In the genomic region with DNA sequence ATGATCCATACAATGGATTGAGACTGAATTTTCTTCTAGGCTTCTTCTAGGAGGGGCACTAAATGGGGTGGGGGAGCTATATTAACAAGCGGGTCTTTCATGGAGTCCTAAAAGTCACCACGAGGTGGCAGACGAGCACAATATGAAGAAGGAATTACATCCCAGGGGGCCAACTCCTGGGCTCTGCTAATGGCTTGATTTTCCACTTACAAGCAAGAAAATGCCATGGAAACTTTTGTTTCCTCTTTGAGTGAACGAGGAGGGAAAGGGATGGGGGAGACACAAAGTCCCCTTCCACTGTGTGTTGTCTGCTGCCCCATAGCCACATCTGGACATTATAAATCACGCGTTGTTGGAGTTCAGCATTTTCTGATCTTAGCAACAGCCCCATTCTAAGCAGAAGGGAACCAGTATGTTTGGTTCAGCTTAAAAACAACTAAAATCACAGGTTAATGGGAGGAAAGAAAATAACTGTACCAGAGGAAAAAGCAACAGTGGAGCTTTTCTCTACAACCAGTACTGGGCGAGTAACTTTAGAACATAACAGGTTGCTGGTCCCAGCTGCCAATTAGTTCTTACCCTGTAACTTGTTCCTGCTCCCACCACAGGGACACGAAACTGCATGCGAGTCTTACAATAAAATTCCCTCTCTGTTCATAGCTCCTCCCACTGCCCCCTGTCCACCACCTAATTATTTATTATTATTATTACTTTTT, we compare ENCODE assay signal across 8 cellular contexts.
DNase-seq lines count a peak whose midpoint lies in the region; ATAC-seq and TF ChIP-seq lines count a peak whose summit lies in the region.

No MANE protein-coding gene starts in this region.

- no peaks in the 10 kb centered on the region for H3K4me1 Mint-ChIP-seq in activated CD4-positive, alpha-beta T cell treated with anti-CD3 and anti-CD28 coated beads, Interleukin-2, amount 10 ng/mL, durations not matched to agents 7 days and 5 days
- H3K4me1 Mint-ChIP-seq in endothelial cell (ENCODE audit: unreplicated experiment), result peaks cover 35% of the 10 kb centered on the region

- no peaks in the 10 kb centered on the region for H3K36me3 Mint-ChIP-seq in activated CD4-positive, alpha-beta T cell treated with anti-CD3 and anti-CD28 coated beads, Interleukin-2, amount 10 ng/mL, durations not matched to agents 7 days and 5 days (ENCODE audit: low read depth)
- no peaks in the 10 kb centered on the region for H3K36me3 Mint-ChIP-seq in endothelial cell (ENCODE audit: low read depth, unreplicated experiment)

- no peak for TF ChIP-seq EP300 in suprapubic skin (IDR thresholded peaks at IDR 0.05)

- ATAC-seq in HG02759 (IDR thresholded peaks at IDR 0.05; ENCODE audit: unreplicated experiment) (peak; percentile 85), mucosa of descending colon (peak; percentile 52)

- peak; percentile 88 for TF ChIP-seq CTCF in endothelial cell (IDR thresholded peaks at IDR 0.05; ENCODE audit: unreplicated experiment)
- TF ChIP-seq CTCF in mucosa of descending colon (IDR thresholded peaks at IDR 0.05), result peak; percentile 28
- TF ChIP-seq CTCF in suprapubic skin (IDR thresholded peaks at IDR 0.05), result peak; percentile 64 to 78

- WGBS in suprapubic skin, result 39% methylated on average over 9 of the region's 9 CpGs

- CTCF ChIA-PET in activated CD4-positive, alpha-beta T cell treated with anti-CD3 and anti-CD28 coated beads, Interleukin-2, amount 10 ng/mL, durations not matched to agents 7 days and 5 days (lab: Charles Lee), result interaction anchor here (1.0 to 2.2 kb wide), 8 partner anchors 10 to 83 kb away, joined by 3 to 7 read pairs (median 5); no protein-coding TSS in a partner anchor

- H3K36me3 ChIP-seq in mucosa of descending colon (ENCODE audit: low read depth), result no peaks in the 10 kb centered on the region
- no peaks in the 10 kb centered on the region for H3K36me3 ChIP-seq in suprapubic skin
- no peaks in the 10 kb centered on the region for H3K36me3 ChIP-seq in effector memory CD4-positive, alpha-beta T cell (ENCODE audit: control insufficient read depth, insufficient read depth, low read length)

- no peak for TF ChIP-seq POLR2A in suprapubic skin (IDR thresholded peaks at IDR 0.05)

- H3K27ac Mint-ChIP-seq in activated CD4-positive, alpha-beta T cell treated with anti-CD3 and anti-CD28 coated beads, Interleukin-2, amount 10 ng/mL, durations not matched to agents 7 days and 5 days, result no peak overlapping the region
- no peak overlapping the region for H3K27ac Mint-ChIP-seq in endothelial cell (ENCODE audit: unreplicated experiment)

- H3K27me3 Mint-ChIP-seq in activated CD4-positive, alpha-beta T cell treated with anti-CD3 and anti-CD28 coated beads, Interleukin-2, amount 10 ng/mL, durations not matched to agents 7 days and 5 days, result peaks cover 38% of the 10 kb centered on the region
- H3K27me3 Mint-ChIP-seq in endothelial cell (ENCODE audit: unreplicated experiment), result no peaks in the 10 kb centered on the region

- DNase-seq in ELF-1 (ENCODE audit: low read depth, low spot score), result peak; percentile 78
- peak; percentile 89 for DNase-seq in NCI-H2171 (lab: John Stamatoyannopoulos, UW)
- DNase-seq in activated CD4-positive, alpha-beta T cell treated with anti-CD3 and anti-CD28 coated beads, Interleukin-2, amount 10 ng/mL, durations not matched to agents 7 days and 5 days, result peak; percentile 48
- peak; percentile 77 for DNase-seq in endothelial cell (ENCODE audit: low spot score)
- peak in 2 of 3 donors; percentile 31 to 83 for DNase-seq in mucosa of descending colon
- DNase-seq in suprapubic skin (ENCODE audit: low spot score in 2 of 2), result peak in 1 of 2 donors; percentile 73
- DNase-seq in effector memory CD4-positive, alpha-beta T cell, result no peak

- H3K4me1 ChIP-seq in mucosa of descending colon (ENCODE audit: low read depth) (no peaks in the 10 kb centered on the region), suprapubic skin (peaks cover 20% of the 10 kb centered on the region)
- no peaks in the 10 kb centered on the region for H3K4me1 ChIP-seq in effector memory CD4-positive, alpha-beta T cell (ENCODE audit: control insufficient read depth, insufficient read depth, low read length, poor library complexity, severe bottlenecking)

- no peaks in the 10 kb centered on the region for H3K9me3 ChIP-seq in mucosa of descending colon
- no peaks in the 10 kb centered on the region for H3K9me3 ChIP-seq in suprapubic skin
- no peaks in the 10 kb centered on the region for H3K9me3 ChIP-seq in effector memory CD4-positive, alpha-beta T cell (ENCODE audit: control insufficient read depth, low read length)

- intact Hi-C loops in mucosa of descending colon (cut with DNase I, micrococcal nuclease), result no loop called here

- H3K4me3 ChIP-seq in mucosa of descending colon, result no peak overlapping the region
- H3K4me3 ChIP-seq in suprapubic skin, result no peak overlapping the region
- no peak overlapping the region for H3K4me3 ChIP-seq in effector memory CD4-positive, alpha-beta T cell (ENCODE audit: insufficient read depth, low read depth, low read length, poor library complexity, severe bottlenecking)

- H3K27me3 ChIP-seq in suprapubic skin, result no peaks in the 10 kb centered on the region
- H3K27me3 ChIP-seq in effector memory CD4-positive, alpha-beta T cell (replicated peaks; ENCODE audit: control insufficient read depth, insufficient read depth, low read length, poor library complexity, severe bottlenecking), result no peaks in the 10 kb centered on the region

- no peaks in the 10 kb centered on the region for H3K9me3 Mint-ChIP-seq in activated CD4-positive, alpha-beta T cell treated with anti-CD3 and anti-CD28 coated beads, Interleukin-2, amount 10 ng/mL, durations not matched to agents 7 days and 5 days
- H3K9me3 Mint-ChIP-seq in endothelial cell (ENCODE audit: unreplicated experiment), result no peaks in the 10 kb centered on the region

- no peak overlapping the region for H3K4me3 Mint-ChIP-seq in activated CD4-positive, alpha-beta T cell treated with anti-CD3 and anti-CD28 coated beads, Interleukin-2, amount 10 ng/mL, durations not matched to agents 7 days and 5 days
- no peak overlapping the region for H3K4me3 Mint-ChIP-seq in endothelial cell (ENCODE audit: unreplicated experiment)

- POLR2A ChIA-PET in activated CD4-positive, alpha-beta T cell treated with anti-CD3 and anti-CD28 coated beads, Interleukin-2, amount 10 ng/mL, durations not matched to agents 7 days and 5 days (lab: Charles Lee), result no interaction called here

- no peak overlapping the region for H3K27ac ChIP-seq in suprapubic skin
- H3K27ac ChIP-seq in effector memory CD4-positive, alpha-beta T cell (ENCODE audit: insufficient read depth, low read length, poor library complexity, severe bottlenecking), result no peak overlapping the region

Comparison
In these comparisons a context has a peak if more than half of its experiments do, and no peak if none do; other contexts are left out.
1. DNase-seq: peak in ELF-1 (single experiment), NCI-H2171 (single experiment), activated CD4-positive, alpha-beta T cell treated with anti-CD3 and anti-CD28 coated beads, Interleukin-2, amount 10 ng/mL, durations not matched to agents 7 days and 5 days (single experiment), endothelial cell (single experiment) and mucosa of descending colon (2 of 3); none in effector memory CD4-positive, alpha-beta T cell (0 of 3).
2. CTCF ChIP-seq: peak in every context shown above with its lines; median percentile 88 in endothelial cell; 71 in suprapubic skin; 28 in mucosa of descending colon.